Comparison of ENCODE assay signal across 1 cellular context in the genomic region with DNA sequence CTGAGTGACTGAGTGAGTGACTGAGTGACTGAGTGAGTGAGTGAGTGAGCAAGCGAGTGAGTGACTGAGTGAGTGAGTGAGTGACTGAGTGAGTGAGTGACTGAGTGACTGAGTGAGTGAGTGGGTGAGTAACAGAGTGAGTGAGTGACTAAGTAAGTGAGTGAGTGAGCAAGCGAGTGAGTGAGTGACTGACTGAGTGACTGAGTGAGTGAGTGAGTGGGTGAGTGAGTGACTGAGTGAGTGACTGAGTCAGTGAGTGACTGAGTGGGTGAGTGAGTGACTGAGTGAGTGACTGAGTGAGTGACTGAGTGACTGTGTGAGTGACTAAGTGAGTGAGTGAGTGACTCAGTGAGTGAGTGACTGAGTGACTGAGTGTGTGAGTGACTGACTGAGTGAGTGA.
TF ChIP-seq lines count a peak whose summit lies in the region.

No MANE protein-coding gene starts in this region.

TF ChIP-seq in HepG2, 621 proteins besides CTCF, POLR2A, EP300 and RAD21:
- peak; percentile 65 for TF ChIP-seq ASH2L (IDR thresholded peaks at IDR 0.05; ENCODE audit: insufficient read length, low read depth, low read length)
